In the genomic region with DNA sequence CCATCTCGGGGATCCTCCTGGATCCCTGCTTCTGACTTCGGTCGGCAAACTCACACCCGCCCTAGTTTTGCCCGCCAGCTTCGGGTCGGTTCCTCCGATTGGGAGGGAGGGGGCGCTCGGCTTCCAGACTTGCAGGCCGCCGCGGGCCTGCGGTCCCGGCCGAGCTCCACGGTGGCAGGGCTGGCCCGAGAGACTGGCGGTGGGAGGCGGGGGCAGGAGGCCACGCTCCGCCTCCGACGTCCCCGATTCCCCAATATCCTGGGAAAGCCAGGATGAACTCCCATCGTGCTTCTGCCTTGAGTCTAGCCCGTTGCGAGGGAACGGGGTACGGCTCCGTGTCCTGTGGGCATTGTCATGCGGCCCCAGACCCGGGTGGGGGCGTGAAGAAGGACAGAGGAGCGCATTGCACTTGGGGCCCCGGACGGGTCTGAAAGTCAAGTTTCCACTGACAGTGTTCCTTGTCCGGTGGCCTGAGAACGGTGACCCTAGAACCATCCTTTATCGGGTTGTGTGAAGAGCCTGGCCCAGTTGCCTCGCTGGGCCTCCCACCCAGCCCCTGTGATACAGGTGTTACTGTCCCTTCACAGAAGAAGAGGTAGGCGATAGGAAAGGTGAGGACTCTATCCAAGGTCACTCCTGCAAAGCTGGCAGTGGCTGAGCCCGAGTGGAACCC, we compare ENCODE assay signal across 8 cellular contexts. TPM values are rescaled to one million over a fixed set of nuclear protein-coding genes. Genes with fewer than 3 reads are reported as not detected.
DNase-seq lines count a peak whose midpoint lies in the region; ATAC-seq and TF ChIP-seq lines count a peak whose summit lies in the region.

No MANE protein-coding gene starts in this region.

- DNase-seq in DMS79 (lab: John Stamatoyannopoulos, UW) (peak; percentile 70), NOMO-1 treated with dmso at 0.1 percent for 144 hours (lab: John Stamatoyannopoulos, UW; ENCODE audit: unreplicated experiment) (peak; percentile 24), fibroblast of villous mesenchyme (ENCODE audit: low read depth) (peak; percentile 73), nephron progenitor cell (peak; percentile 85)
- peak; percentile 38 for DNase-seq in activated T-helper 2 cell treated with anti-CD3 and anti-CD28 coated beads, Interferon-gamma antibody, Interleukin-2, Interleukin-4, amounts not matched to agents 10 μg/mL and 5 μg/mL and 100 μg/mL, durations not matched to agents 14 hours and 24 hours and 36 hours (ENCODE audit: low spot score)
- DNase-seq in stimulated activated naive CD8-positive, alpha-beta T cell treated with anti-CD3 and anti-CD28 coated beads, Interleukin-15, amount 100 ng/mL, for 72 hours = peak; percentile 60 to 70

- intact Hi-C loops in activated T-helper 2 cell treated with anti-CD3 and anti-CD28 coated beads, Interferon-gamma antibody, Interleukin-2, Interleukin-4, amounts not matched to agents 10 μg/mL and 5 μg/mL and 100 μg/mL, durations not matched to agents 14 hours and 24 hours and 36 hours (cut with micrococcal nuclease) = loop anchor here (1.0 to 10.0 kb wide), 5 partner anchors 99 to 337 kb away; no protein-coding TSS in a partner anchor

- ATAC-seq in HG02759 (IDR thresholded peaks at IDR 0.05; ENCODE audit: unreplicated experiment) = peak; percentile 57
- peak; percentile 65 for ATAC-seq in stimulated activated naive CD8-positive, alpha-beta T cell treated with anti-CD3 and anti-CD28 coated beads, Interleukin-15, amount 100 ng/mL, for 72 hours
- no peak for ATAC-seq in HG03196 (IDR thresholded peaks at IDR 0.05; ENCODE audit: unreplicated experiment)

- no peak overlapping the region for H3K27ac Mint-ChIP-seq in activated T-helper 2 cell treated with anti-CD3 and anti-CD28 coated beads, Interferon-gamma antibody, Interleukin-2, Interleukin-4, amounts not matched to agents 10 μg/mL and 5 μg/mL and 100 μg/mL, durations not matched to agents 14 hours and 24 hours and 36 hours
- no peak overlapping the region for H3K27ac Mint-ChIP-seq in nephron progenitor cell
- H3K27ac Mint-ChIP-seq in stimulated activated naive CD8-positive, alpha-beta T cell treated with anti-CD3 and anti-CD28 coated beads, Interleukin-15, amount 100 ng/mL, for 72 hours = no peak overlapping the region

- H3K9me3 Mint-ChIP-seq in activated T-helper 2 cell treated with anti-CD3 and anti-CD28 coated beads, Interferon-gamma antibody, Interleukin-2, Interleukin-4, amounts not matched to agents 10 μg/mL and 5 μg/mL and 100 μg/mL, durations not matched to agents 14 hours and 24 hours and 36 hours = no peaks in the 10 kb centered on the region
- no peaks in the 10 kb centered on the region for H3K9me3 Mint-ChIP-seq in nephron progenitor cell
- H3K9me3 Mint-ChIP-seq in stimulated activated naive CD8-positive, alpha-beta T cell treated with anti-CD3 and anti-CD28 coated beads, Interleukin-15, amount 100 ng/mL, for 72 hours = no peaks in the 10 kb centered on the region

- H3K4me1 Mint-ChIP-seq in activated T-helper 2 cell treated with anti-CD3 and anti-CD28 coated beads, Interferon-gamma antibody, Interleukin-2, Interleukin-4, amounts not matched to agents 10 μg/mL and 5 μg/mL and 100 μg/mL, durations not matched to agents 14 hours and 24 hours and 36 hours (ENCODE audit: low read depth) = peaks cover 10% of the 10 kb centered on the region
- H3K4me1 Mint-ChIP-seq in nephron progenitor cell = peaks cover 24% of the 10 kb centered on the region
- H3K4me1 Mint-ChIP-seq in stimulated activated naive CD8-positive, alpha-beta T cell treated with anti-CD3 and anti-CD28 coated beads, Interleukin-15, amount 100 ng/mL, for 72 hours = peaks cover 29% of the 10 kb centered on the region

- H3K4me3 Mint-ChIP-seq in activated T-helper 2 cell treated with anti-CD3 and anti-CD28 coated beads, Interferon-gamma antibody, Interleukin-2, Interleukin-4, amounts not matched to agents 10 μg/mL and 5 μg/mL and 100 μg/mL, durations not matched to agents 14 hours and 24 hours and 36 hours (ENCODE audit: low read depth) = peak overlapping the region; percentile 37
- peak overlapping the region; percentile 58 for H3K4me3 Mint-ChIP-seq in nephron progenitor cell
- H3K4me3 Mint-ChIP-seq in stimulated activated naive CD8-positive, alpha-beta T cell treated with anti-CD3 and anti-CD28 coated beads, Interleukin-15, amount 100 ng/mL, for 72 hours = peak overlapping the region; percentile 30 to 47

- TF ChIP-seq CTCF in fibroblast of villous mesenchyme (IDR thresholded peaks at IDR 0.05; ENCODE audit: insufficient read depth, low read depth, low read length) = peak; percentile 84
- peak; percentile 75 for TF ChIP-seq CTCF in nephron progenitor cell (IDR thresholded peaks at IDR 0.05)

- peaks cover 51% of the 10 kb centered on the region for H3K27me3 Mint-ChIP-seq in activated T-helper 2 cell treated with anti-CD3 and anti-CD28 coated beads, Interferon-gamma antibody, Interleukin-2, Interleukin-4, amounts not matched to agents 10 μg/mL and 5 μg/mL and 100 μg/mL, durations not matched to agents 14 hours and 24 hours and 36 hours (ENCODE audit: low read depth)
- H3K27me3 Mint-ChIP-seq in nephron progenitor cell (ENCODE audit: low read depth, poor library complexity) = peaks cover 81% of the 10 kb centered on the region
- H3K27me3 Mint-ChIP-seq in stimulated activated naive CD8-positive, alpha-beta T cell treated with anti-CD3 and anti-CD28 coated beads, Interleukin-15, amount 100 ng/mL, for 72 hours = peaks cover 66% of the 10 kb centered on the region

- no peaks in the 10 kb centered on the region for H3K36me3 Mint-ChIP-seq in activated T-helper 2 cell treated with anti-CD3 and anti-CD28 coated beads, Interferon-gamma antibody, Interleukin-2, Interleukin-4, amounts not matched to agents 10 μg/mL and 5 μg/mL and 100 μg/mL, durations not matched to agents 14 hours and 24 hours and 36 hours (ENCODE audit: low read depth)
- no peaks in the 10 kb centered on the region for H3K36me3 Mint-ChIP-seq in nephron progenitor cell (ENCODE audit: low read depth)

- H3K4me3 ChIP-seq in fibroblast of villous mesenchyme (ENCODE audit: low read depth, low read length) = no peak overlapping the region

RNA-seq across cellular contexts. Expression of gene INHBB, which starts 2.4 kb away (rescaled TPM):
- total RNA-seq in activated T-helper 2 cell treated with anti-CD3 and anti-CD28 coated beads, Interferon-gamma antibody, Interleukin-2, Interleukin-4, amounts not matched to agents 10 μg/mL and 5 μg/mL and 100 μg/mL, durations not matched to agents 14 hours and 24 hours and 36 hours = not detected in 2 replicates
- under 0.01 TPM in 2 replicates for total RNA-seq in fibroblast of villous mesenchyme

Comparison
In these comparisons a context has a peak if more than half of its experiments do, and no peak if none do; other contexts are left out.
1. DNase-seq: peak in every context shown above with its lines; median percentile 85 in nephron progenitor cell; 73 in fibroblast of villous mesenchyme; 70 in DMS79; 65 in stimulated activated naive CD8-positive, alpha-beta T cell treated with anti-CD3 and anti-CD28 coated beads, Interleukin-15, amount 100 ng/mL, for 72 hours; 38 in activated T-helper 2 cell treated with anti-CD3 and anti-CD28 coated beads, Interferon-gamma antibody, Interleukin-2, Interleukin-4, amounts not matched to agents 10 μg/mL and 5 μg/mL and 100 μg/mL, durations not matched to agents 14 hours and 24 hours and 36 hours; 24 in NOMO-1 treated with dmso at 0.1 percent for 144 hours.